In the genomic region with DNA sequence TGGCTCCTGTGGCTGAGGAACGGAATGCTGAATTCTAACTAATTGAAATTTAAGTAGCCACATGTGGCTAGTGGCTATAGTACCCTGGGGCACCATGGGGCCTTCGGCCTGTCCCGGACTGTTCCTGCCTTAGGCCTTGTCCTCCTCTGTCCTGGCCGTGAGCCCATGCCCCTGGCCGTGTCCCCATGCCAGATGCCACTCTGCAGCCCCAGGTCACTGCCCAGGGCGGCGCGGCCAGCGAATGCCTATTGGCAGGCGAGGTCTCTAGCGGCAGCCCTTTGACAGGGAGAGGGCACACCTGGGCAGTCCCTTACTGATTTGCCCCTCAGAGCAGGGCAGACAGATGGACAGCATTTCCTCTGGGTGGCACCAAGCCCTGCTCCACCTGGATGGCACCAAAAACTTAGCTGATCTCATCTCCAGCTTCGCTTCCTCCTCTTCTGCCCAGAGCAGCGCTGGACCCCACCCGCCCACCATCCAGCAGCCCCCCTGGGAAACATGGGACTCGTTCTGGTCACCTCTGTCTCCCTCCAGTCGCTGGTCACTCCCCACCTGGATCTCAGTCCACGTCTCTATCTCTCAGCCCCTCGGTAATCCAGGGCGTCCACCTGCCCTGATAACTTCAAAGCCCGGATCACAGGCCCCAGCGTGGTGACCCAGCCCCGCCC, we compare ENCODE assay signal across 1 cellular context.
TF ChIP-seq lines count a peak whose summit lies in the region.

No MANE protein-coding gene starts in this region.

TF ChIP-seq in HepG2, 621 proteins besides CTCF, POLR2A, EP300 and RAD21 (continues in another document):
- TF ChIP-seq ZNF580 (CRISPR knock-in tag; IDR thresholded peaks at IDR 0.05; ENCODE audit: borderline replicate concordance, low read depth) = no peak
- no peak for TF ChIP-seq CREB1 (IDR thresholded peaks at IDR 0.05)
- TF ChIP-seq CREB1 (CRISPR knock-in tag; IDR thresholded peaks at IDR 0.05) = no peak
- no peak for TF ChIP-seq ARNT2 (CRISPR knock-in tag; IDR thresholded peaks at IDR 0.05; ENCODE audit: low read depth)
- no peak for TF ChIP-seq ZKSCAN5 (CRISPR knock-in tag; IDR thresholded peaks at IDR 0.05)
- TF ChIP-seq ZC3H13 (CRISPR knock-in tag; IDR thresholded peaks at IDR 0.05) = 0 out of 2 replicates have a peak, but pooled peaks have one; percentile 15
- TF ChIP-seq TGIF2 (CRISPR knock-in tag; IDR thresholded peaks at IDR 0.05) = no peak
- no peak for TF ChIP-seq ZNF557 (CRISPR knock-in tag; IDR thresholded peaks at IDR 0.05)
- TF ChIP-seq GABPB1 (CRISPR knock-in tag; IDR thresholded peaks at IDR 0.05) = peak; percentile 48; the same call in 1 of the 2 replicates
- TF ChIP-seq PRDM15 (CRISPR knock-in tag; IDR thresholded peaks at IDR 0.05) = no peak
- peak; percentile 90; the same call in 1 of the 2 replicates for TF ChIP-seq ZNF430 (CRISPR knock-in tag; IDR thresholded peaks at IDR 0.05)
- TF ChIP-seq MIXL1 (CRISPR knock-in tag; IDR thresholded peaks at IDR 0.05) = no peak
- TF ChIP-seq, protein P1, sequence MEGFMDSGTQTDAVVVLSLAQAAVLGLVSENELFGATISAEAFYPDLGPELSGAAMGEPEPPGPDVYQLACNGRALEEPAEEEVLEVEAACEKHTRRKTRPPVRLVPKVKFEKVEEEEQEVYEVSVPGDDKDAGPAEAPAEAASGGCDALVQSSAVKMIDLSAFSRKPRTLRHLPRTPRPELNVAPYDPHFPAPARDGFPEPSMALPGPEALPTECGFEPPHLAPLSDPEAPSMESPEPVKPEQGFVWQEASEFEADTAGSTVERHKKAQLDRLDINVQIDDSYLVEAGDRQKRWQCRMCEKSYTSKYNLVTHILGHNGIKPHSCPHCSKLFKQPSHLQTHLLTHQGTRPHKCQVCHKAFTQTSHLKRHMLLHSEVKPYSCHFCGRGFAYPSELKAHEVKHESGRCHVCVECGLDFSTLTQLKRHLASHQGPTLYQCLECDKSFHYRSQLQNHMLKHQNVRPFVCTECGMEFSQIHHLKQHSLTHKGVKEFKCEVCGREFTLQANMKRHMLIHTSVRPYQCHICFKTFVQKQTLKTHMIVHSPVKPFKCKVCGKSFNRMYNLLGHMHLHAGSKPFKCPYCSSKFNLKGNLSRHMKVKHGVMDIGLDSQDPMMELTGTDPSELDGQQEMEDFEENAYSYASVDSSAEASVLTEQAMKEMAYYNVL (CRISPR knock-in tag; IDR thresholded peaks at IDR 0.05; ENCODE audit: borderline replicate concordance) = peak; percentile 69; the same call in 1 of the 2 replicates
- TF ChIP-seq POLR2G (IDR thresholded peaks at IDR 0.05; ENCODE audit: low read depth, low read length) = no peak
- TF ChIP-seq, protein P2, sequence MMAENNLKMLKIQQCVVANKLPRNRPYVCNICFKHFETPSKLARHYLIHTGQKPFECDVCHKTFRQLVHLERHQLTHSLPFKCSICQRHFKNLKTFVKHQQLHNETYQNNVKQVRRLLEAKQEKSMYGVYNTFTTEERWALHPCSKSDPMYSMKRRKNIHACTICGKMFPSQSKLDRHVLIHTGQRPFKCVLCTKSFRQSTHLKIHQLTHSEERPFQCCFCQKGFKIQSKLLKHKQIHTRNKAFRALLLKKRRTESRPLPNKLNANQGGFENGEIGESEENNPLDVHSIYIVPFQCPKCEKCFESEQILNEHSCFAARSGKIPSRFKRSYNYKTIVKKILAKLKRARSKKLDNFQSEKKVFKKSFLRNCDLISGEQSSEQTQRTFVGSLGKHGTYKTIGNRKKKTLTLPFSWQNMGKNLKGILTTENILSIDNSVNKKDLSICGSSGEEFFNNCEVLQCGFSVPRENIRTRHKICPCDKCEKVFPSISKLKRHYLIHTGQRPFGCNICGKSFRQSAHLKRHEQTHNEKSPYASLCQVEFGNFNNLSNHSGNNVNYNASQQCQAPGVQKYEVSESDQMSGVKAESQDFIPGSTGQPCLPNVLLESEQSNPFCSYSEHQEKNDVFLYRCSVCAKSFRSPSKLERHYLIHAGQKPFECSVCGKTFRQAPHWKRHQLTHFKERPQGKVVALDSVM (CRISPR knock-in tag; IDR thresholded peaks at IDR 0.05) = no peak
- TF ChIP-seq ELF3 (CRISPR knock-in tag; IDR thresholded peaks at IDR 0.05) = peak; percentile 57; the same call in 1 of the 2 replicates
- TF ChIP-seq SRSF1 (optimal IDR thresholded peaks at IDR 0.05; ENCODE audit: low read depth, low read length) = no peak
- peak; percentile 92 for TF ChIP-seq NR2F6 (IDR thresholded peaks at IDR 0.05)
- TF ChIP-seq NR2F6 (CRISPR knock-in tag; IDR thresholded peaks at IDR 0.05) = peak; percentile 89; the same call in 1 of the 2 replicates
- 0 out of 2 replicates have a peak, but pooled peaks have one; percentile 41 for TF ChIP-seq PPARG (CRISPR knock-in tag; conservative IDR thresholded peaks at IDR 0.05)
- no peak for TF ChIP-seq NKX3-1 (CRISPR knock-in tag; IDR thresholded peaks at IDR 0.05)
- no peak; the same call in 1 of the 2 replicates for TF ChIP-seq PAXIP1 (CRISPR knock-in tag; conservative IDR thresholded peaks at IDR 0.05)
- TF ChIP-seq BRCA1 (CRISPR knock-in tag; IDR thresholded peaks at IDR 0.05) = no peak
- TF ChIP-seq, protein P3, sequence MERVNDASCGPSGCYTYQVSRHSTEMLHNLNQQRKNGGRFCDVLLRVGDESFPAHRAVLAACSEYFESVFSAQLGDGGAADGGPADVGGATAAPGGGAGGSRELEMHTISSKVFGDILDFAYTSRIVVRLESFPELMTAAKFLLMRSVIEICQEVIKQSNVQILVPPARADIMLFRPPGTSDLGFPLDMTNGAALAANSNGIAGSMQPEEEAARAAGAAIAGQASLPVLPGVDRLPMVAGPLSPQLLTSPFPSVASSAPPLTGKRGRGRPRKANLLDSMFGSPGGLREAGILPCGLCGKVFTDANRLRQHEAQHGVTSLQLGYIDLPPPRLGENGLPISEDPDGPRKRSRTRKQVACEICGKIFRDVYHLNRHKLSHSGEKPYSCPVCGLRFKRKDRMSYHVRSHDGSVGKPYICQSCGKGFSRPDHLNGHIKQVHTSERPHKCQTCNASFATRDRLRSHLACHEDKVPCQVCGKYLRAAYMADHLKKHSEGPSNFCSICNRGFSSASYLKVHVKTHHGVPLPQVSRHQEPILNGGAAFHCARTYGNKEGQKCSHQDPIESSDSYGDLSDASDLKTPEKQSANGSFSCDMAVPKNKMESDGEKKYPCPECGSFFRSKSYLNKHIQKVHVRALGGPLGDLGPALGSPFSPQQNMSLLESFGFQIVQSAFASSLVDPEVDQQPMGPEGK (CRISPR knock-in tag; IDR thresholded peaks at IDR 0.05) = peak; percentile 75; the same call in 1 of the 2 replicates
- TF ChIP-seq ZNF121 (CRISPR knock-in tag; IDR thresholded peaks at IDR 0.05) = no peak; the same call in 1 of the 2 replicates
- no peak for TF ChIP-seq RAD51 (IDR thresholded peaks at IDR 0.05; ENCODE audit: borderline replicate concordance)
- TF ChIP-seq, protein P4, sequence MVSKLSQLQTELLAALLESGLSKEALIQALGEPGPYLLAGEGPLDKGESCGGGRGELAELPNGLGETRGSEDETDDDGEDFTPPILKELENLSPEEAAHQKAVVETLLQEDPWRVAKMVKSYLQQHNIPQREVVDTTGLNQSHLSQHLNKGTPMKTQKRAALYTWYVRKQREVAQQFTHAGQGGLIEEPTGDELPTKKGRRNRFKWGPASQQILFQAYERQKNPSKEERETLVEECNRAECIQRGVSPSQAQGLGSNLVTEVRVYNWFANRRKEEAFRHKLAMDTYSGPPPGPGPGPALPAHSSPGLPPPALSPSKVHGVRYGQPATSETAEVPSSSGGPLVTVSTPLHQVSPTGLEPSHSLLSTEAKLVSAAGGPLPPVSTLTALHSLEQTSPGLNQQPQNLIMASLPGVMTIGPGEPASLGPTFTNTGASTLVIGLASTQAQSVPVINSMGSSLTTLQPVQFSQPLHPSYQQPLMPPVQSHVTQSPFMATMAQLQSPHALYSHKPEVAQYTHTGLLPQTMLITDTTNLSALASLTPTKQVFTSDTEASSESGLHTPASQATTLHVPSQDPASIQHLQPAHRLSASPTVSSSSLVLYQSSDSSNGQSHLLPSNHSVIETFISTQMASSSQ (IDR thresholded peaks at IDR 0.05; ENCODE audit: low read depth) = 0 out of 2 replicates have a peak, but pooled peaks have one; percentile 30
- TF ChIP-seq, protein P4 (CRISPR knock-in tag; IDR thresholded peaks at IDR 0.05; ENCODE audit: borderline replicate concordance) = no peak
- 0 out of 2 replicates have a peak, but pooled peaks have one; percentile 24 for TF ChIP-seq ZNF589 (CRISPR knock-in tag; conservative IDR thresholded peaks at IDR 0.05)
- TF ChIP-seq GATAD1 (CRISPR knock-in tag; IDR thresholded peaks at IDR 0.05) = no peak
- TF ChIP-seq, protein P5, sequence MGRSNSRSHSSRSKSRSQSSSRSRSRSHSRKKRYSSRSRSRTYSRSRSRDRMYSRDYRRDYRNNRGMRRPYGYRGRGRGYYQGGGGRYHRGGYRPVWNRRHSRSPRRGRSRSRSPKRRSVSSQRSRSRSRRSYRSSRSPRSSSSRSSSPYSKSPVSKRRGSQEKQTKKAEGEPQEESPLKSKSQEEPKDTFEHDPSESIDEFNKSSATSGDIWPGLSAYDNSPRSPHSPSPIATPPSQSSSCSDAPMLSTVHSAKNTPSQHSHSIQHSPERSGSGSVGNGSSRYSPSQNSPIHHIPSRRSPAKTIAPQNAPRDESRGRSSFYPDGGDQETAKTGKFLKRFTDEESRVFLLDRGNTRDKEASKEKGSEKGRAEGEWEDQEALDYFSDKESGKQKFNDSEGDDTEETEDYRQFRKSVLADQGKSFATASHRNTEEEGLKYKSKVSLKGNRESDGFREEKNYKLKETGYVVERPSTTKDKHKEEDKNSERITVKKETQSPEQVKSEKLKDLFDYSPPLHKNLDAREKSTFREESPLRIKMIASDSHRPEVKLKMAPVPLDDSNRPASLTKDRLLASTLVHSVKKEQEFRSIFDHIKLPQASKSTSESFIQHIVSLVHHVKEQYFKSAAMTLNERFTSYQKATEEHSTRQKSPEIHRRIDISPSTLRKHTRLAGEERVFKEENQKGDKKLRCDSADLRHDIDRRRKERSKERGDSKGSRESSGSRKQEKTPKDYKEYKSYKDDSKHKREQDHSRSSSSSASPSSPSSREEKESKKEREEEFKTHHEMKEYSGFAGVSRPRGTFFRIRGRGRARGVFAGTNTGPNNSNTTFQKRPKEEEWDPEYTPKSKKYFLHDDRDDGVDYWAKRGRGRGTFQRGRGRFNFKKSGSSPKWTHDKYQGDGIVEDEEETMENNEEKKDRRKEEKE (IDR thresholded peaks at IDR 0.05) = no peak
- no peak for TF ChIP-seq SP1 (IDR thresholded peaks at IDR 0.05)
- peak; percentile 10; the same call in 1 of the 2 replicates for TF ChIP-seq SP1 (CRISPR knock-in tag; IDR thresholded peaks at IDR 0.05)
- TF ChIP-seq TCF7L2 (IDR thresholded peaks at IDR 0.05; ENCODE audit: low read depth, low read length) = peak; percentile 37; the same call in 1 of the 2 replicates
- peak; percentile 97; the same call in 1 of the 2 replicates for TF ChIP-seq SP5 (CRISPR knock-in tag; IDR thresholded peaks at IDR 0.05; ENCODE audit: borderline replicate concordance, low read depth)
